Comparison of ENCODE assay signal across 1 cellular context in genomic region chr20:63696628-63697356, GRCh38.
TF ChIP-seq lines count a peak whose summit lies in the region.

TSS of gene TNFRSF6B (plus strand) at chr20:63696652. CDS start at chr20:63696768, 116 bp downstream.

TF ChIP-seq in HepG2, 621 proteins besides CTCF, POLR2A, EP300 and RAD21 (continued from another document and continues in another):
- TF ChIP-seq MXD1 (CRISPR knock-in tag; IDR thresholded peaks at IDR 0.05) = peak; percentile 83
- no peak for TF ChIP-seq ZNF607 (CRISPR knock-in tag; IDR thresholded peaks at IDR 0.05; ENCODE audit: borderline replicate concordance)
- TF ChIP-seq ZBTB38 (CRISPR knock-in tag; IDR thresholded peaks at IDR 0.05) = peak; percentile 76; the same call in 1 of the 2 replicates
- TF ChIP-seq MED13 (CRISPR knock-in tag; IDR thresholded peaks at IDR 0.05) = no peak
- no peak for TF ChIP-seq NFIB (CRISPR knock-in tag; IDR thresholded peaks at IDR 0.05; ENCODE audit: borderline replicate concordance)
- TF ChIP-seq ZNF446 (CRISPR knock-in tag; IDR thresholded peaks at IDR 0.05) = no peak
- no peak for TF ChIP-seq ARID2 (CRISPR knock-in tag; IDR thresholded peaks at IDR 0.05; ENCODE audit: borderline replicate concordance)
- TF ChIP-seq ATAD3A (CRISPR knock-in tag; IDR thresholded peaks at IDR 0.05) = no peak
- 0 out of 2 replicates have a peak, but pooled peaks have one; percentile 42 for TF ChIP-seq ZSCAN20 (CRISPR knock-in tag; IDR thresholded peaks at IDR 0.05; ENCODE audit: borderline replicate concordance)
- TF ChIP-seq ZBED4 (CRISPR knock-in tag; IDR thresholded peaks at IDR 0.05; ENCODE audit: borderline replicate concordance) = no peak
- no peak for TF ChIP-seq FUBP1 (CRISPR knock-in tag; IDR thresholded peaks at IDR 0.05; ENCODE audit: borderline replicate concordance)
- TF ChIP-seq PCBP1 (IDR thresholded peaks at IDR 0.05; ENCODE audit: borderline replicate concordance, low read depth, low read length) = no peak
- 0 out of 2 replicates have a peak, but pooled peaks have one; percentile 25 for TF ChIP-seq SP5 (CRISPR knock-in tag; IDR thresholded peaks at IDR 0.05; ENCODE audit: borderline replicate concordance, low read depth)
- no peak for TF ChIP-seq NFE2 (CRISPR knock-in tag; IDR thresholded peaks at IDR 0.05)
- TF ChIP-seq ZNF160 (CRISPR knock-in tag; IDR thresholded peaks at IDR 0.05) = peak; percentile 79; the same call in 1 of the 2 replicates
- TF ChIP-seq ZNF292 (CRISPR knock-in tag; IDR thresholded peaks at IDR 0.05; ENCODE audit: borderline replicate concordance, low read depth) = no peak
- no peak for TF ChIP-seq ZBTB46 (CRISPR knock-in tag; IDR thresholded peaks at IDR 0.05; ENCODE audit: borderline replicate concordance)
- no peak for TF ChIP-seq ZNF614 (CRISPR knock-in tag; IDR thresholded peaks at IDR 0.05; ENCODE audit: borderline replicate concordance)
- TF ChIP-seq ZNF552 (CRISPR knock-in tag; IDR thresholded peaks at IDR 0.05; ENCODE audit: borderline replicate concordance) = peak; percentile 90; the same call in 1 of the 2 replicates
- no peak for TF ChIP-seq GATAD2A (CRISPR knock-in tag; IDR thresholded peaks at IDR 0.05)
- no peak for TF ChIP-seq NKX3-1 (CRISPR knock-in tag; IDR thresholded peaks at IDR 0.05)
- no peak for TF ChIP-seq FOXK1 (CRISPR knock-in tag; IDR thresholded peaks at IDR 0.05; ENCODE audit: borderline replicate concordance, low read depth)
- no peak for TF ChIP-seq ZKSCAN1 (IDR thresholded peaks at IDR 0.05; ENCODE audit: low read length)
- TF ChIP-seq ZFP37 (CRISPR knock-in tag; IDR thresholded peaks at IDR 0.05; ENCODE audit: borderline replicate concordance) = no peak
- TF ChIP-seq YEATS2 (CRISPR knock-in tag; IDR thresholded peaks at IDR 0.05; ENCODE audit: borderline replicate concordance) = 0 out of 2 replicates have a peak, but pooled peaks have one; percentile 18
- TF ChIP-seq TAF15 (IDR thresholded peaks at IDR 0.05; ENCODE audit: low read depth, low read length, poor library complexity, severe bottlenecking) = no peak
- no peak for TF ChIP-seq SRY (CRISPR knock-in tag; IDR thresholded peaks at IDR 0.05)
- no peak for TF ChIP-seq PRPF4 (IDR thresholded peaks at IDR 0.05; ENCODE audit: low read depth, low read length, poor library complexity, severe bottlenecking)
- no peak for TF ChIP-seq CENPBD1 (CRISPR knock-in tag; IDR thresholded peaks at IDR 0.05; ENCODE audit: borderline replicate concordance, low read depth)
- TF ChIP-seq THAP8 (CRISPR knock-in tag; IDR thresholded peaks at IDR 0.05; ENCODE audit: borderline replicate concordance) = no peak
- peak; percentile 70; the same call in 1 of the 2 replicates for TF ChIP-seq ERF (CRISPR knock-in tag; IDR thresholded peaks at IDR 0.05)
- TF ChIP-seq ZNF282 (IDR thresholded peaks at IDR 0.05; ENCODE audit: partially characterized antibody) = no peak
- no peak for TF ChIP-seq SMARCC2 (IDR thresholded peaks at IDR 0.05)
- TF ChIP-seq IRF2 (CRISPR knock-in tag; IDR thresholded peaks at IDR 0.05) = peak; percentile 52; the same call in 1 of the 2 replicates
- no peak for TF ChIP-seq DMAP1 (CRISPR knock-in tag; IDR thresholded peaks at IDR 0.05)
- TF ChIP-seq HMGA1 (CRISPR knock-in tag; conservative IDR thresholded peaks at IDR 0.05) = no peak
- TF ChIP-seq UBTF (CRISPR knock-in tag; IDR thresholded peaks at IDR 0.05) = peak; percentile 57
- peak; percentile 56 for TF ChIP-seq JARID2 (CRISPR knock-in tag; IDR thresholded peaks at IDR 0.05; ENCODE audit: insufficient replicate concordance)
- TF ChIP-seq SCMH1 (CRISPR knock-in tag; IDR thresholded peaks at IDR 0.05; ENCODE audit: borderline replicate concordance) = no peak
- no peak for TF ChIP-seq ZKSCAN8 (CRISPR knock-in tag; IDR thresholded peaks at IDR 0.05; ENCODE audit: borderline replicate concordance)
- TF ChIP-seq LCORL (IDR thresholded peaks at IDR 0.05) = no peak
- TF ChIP-seq LCORL (CRISPR knock-in tag; IDR thresholded peaks at IDR 0.05) = 0 out of 2 replicates have a peak, but pooled peaks have one; percentile 53
- TF ChIP-seq ZFP90 (CRISPR knock-in tag; IDR thresholded peaks at IDR 0.05; ENCODE audit: borderline replicate concordance) = 0 out of 2 replicates have a peak, but pooled peaks have one; percentile 64
- no peak for TF ChIP-seq NBN (conservative IDR thresholded peaks at IDR 0.05)
- TF ChIP-seq ZC3H4 (CRISPR knock-in tag; IDR thresholded peaks at IDR 0.05; ENCODE audit: borderline replicate concordance) = no peak
- no peak for TF ChIP-seq ZNF710 (CRISPR knock-in tag; IDR thresholded peaks at IDR 0.05; ENCODE audit: borderline replicate concordance)
- no peak for TF ChIP-seq HNF1B (CRISPR knock-in tag; IDR thresholded peaks at IDR 0.05)
